Comparison of ENCODE assay signal across 9 cellular contexts in the genomic region with DNA sequence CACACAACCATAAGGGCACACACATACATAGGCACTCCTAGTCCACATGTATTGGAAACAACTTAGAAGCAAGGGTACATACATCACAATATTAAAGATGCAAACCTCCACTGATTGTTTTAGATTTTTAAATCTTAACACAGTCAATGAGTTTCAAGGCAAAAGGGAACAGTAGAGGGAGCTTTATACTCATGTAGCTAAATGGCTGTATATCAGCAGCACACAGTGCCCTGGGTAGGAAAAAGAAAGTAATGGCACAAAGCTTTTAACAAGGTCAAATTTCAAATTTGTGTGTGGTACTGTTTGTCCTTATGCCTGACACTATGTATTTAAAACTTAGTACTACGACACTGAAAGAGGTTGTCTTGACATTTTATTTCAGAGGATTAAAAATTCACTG.
DNase-seq lines count a peak whose midpoint lies in the region; ATAC-seq, FAIRE-seq and TF ChIP-seq lines count a peak whose summit lies in the region.
"Had no signal": no experiment of that assay in that cellular context is flagged by ENCODE, and none has a peak within 500 bp of the region (broad histone marks: within the 10 kb centered on the region; RNA-seq: fewer than 3 reads in every experiment).

No MANE protein-coding gene starts in this region.

- peaks cover 94% of the 10 kb centered on the region for H3K36me3 ChIP-seq in DND-41 (ENCODE audit: insufficient read depth, low read length)
- H3K36me3 ChIP-seq in Karpas-422 (ENCODE audit: insufficient read depth, low read length) = no peaks in the 10 kb centered on the region

- peak; percentile 50 for TF ChIP-seq CTCF in DND-41 (IDR thresholded peaks at IDR 0.05; ENCODE audit: borderline replicate concordance, extremely low read depth, low read length, poor library complexity, severe bottlenecking)

- H3K9ac ChIP-seq in DND-41 (ENCODE audit: low read depth, low read length) (no peak overlapping the region), Karpas-422 (ENCODE audit: low read length) (no peak overlapping the region)

- peak; percentile 67 for FAIRE-seq in TTC549 (lab: Jason Lieb, UNC)

- no peaks in the 10 kb centered on the region for H3K9me3 ChIP-seq in DND-41 (ENCODE audit: insufficient read depth, low read length, severe bottlenecking)
- no peaks in the 10 kb centered on the region for H3K9me3 ChIP-seq in Karpas-422 (ENCODE audit: low read length)
- H3K9me3 ChIP-seq: SJCRH30 had no signal

- H3K9me2 ChIP-seq in Karpas-422 (replicated peaks; ENCODE audit: insufficient read depth, low read length) = no peaks in the 10 kb centered on the region

- peak; percentile 60; the same call in 2 of the 3 replicates for ATAC-seq in DND-41 (ENCODE audit: insufficient read depth, low read depth)
- no peak for ATAC-seq in GM21367 (IDR thresholded peaks at IDR 0.05; ENCODE audit: unreplicated experiment)
- ATAC-seq in HG02763 (IDR thresholded peaks at IDR 0.05; ENCODE audit: unreplicated experiment) = no peak
- ATAC-seq in HG02588 (IDR thresholded peaks at IDR 0.05; ENCODE audit: unreplicated experiment) = no peak

- no peak for DNase-seq in DND-41
- DNase-seq in Karpas-422 = peak; percentile 58
- DNase-seq in foreskin melanocyte = peak; percentile 31
- peak; percentile 41 for DNase-seq in putamen (ENCODE audit: low spot score)

- H3K79me2 ChIP-seq in DND-41 (ENCODE audit: insufficient read depth, low read length) (no peaks in the 10 kb centered on the region; the same call in 1 of the 2 replicates), Karpas-422 (ENCODE audit: low read length) (no peaks in the 10 kb centered on the region)

- H3K4me2 ChIP-seq in DND-41 (ENCODE audit: insufficient read depth, low read length) = no peak overlapping the region
- H3K4me2 ChIP-seq in Karpas-422 (ENCODE audit: low read depth, low read length, poor library complexity, severe bottlenecking) = no peak overlapping the region

- H4K20me1 ChIP-seq in DND-41 (ENCODE audit: insufficient read depth, low read length) = peaks cover under 1% of the 10 kb centered on the region; the same call in 1 of the 2 replicates
- no peaks in the 10 kb centered on the region for H4K20me1 ChIP-seq in Karpas-422 (ENCODE audit: insufficient read depth, low read depth, low read length)

- H3K4me3 ChIP-seq in DND-41 (ENCODE audit: low read depth in 1 of 2, low read length in 2 of 2) (no peak overlapping the region), Karpas-422 (ENCODE audit: low read length) (no peak overlapping the region)
- H3K4me3 ChIP-seq: SJCRH30 had no signal

- no peak overlapping the region for H2AFZ ChIP-seq in DND-41 (ENCODE audit: low read depth, low read length)
- H2AFZ ChIP-seq in Karpas-422 (ENCODE audit: low read length) = no peak overlapping the region

- H3K27me3 ChIP-seq in DND-41 (ENCODE audit: insufficient read depth, low read length, poor library complexity) (no peaks in the 10 kb centered on the region), Karpas-422 (ENCODE audit: low read length) (no peaks in the 10 kb centered on the region)
- H3K27me3 ChIP-seq: SJCRH30 had no signal

- H3K4me1 ChIP-seq in DND-41 (ENCODE audit: insufficient read depth, low read length) (no peaks in the 10 kb centered on the region), Karpas-422 (ENCODE audit: low read length) (no peaks in the 10 kb centered on the region)
- H3K4me1 ChIP-seq: SJCRH30 had no signal

- H3K27ac ChIP-seq in DND-41 (ENCODE audit: low read length) = no peak overlapping the region
- no peak overlapping the region for H3K27ac ChIP-seq in Karpas-422 (ENCODE audit: low read length)
- H3K27ac ChIP-seq: SJCRH30 had no signal
